In genomic region chr10:92121686-92122492, GRCh38 we compare ENCODE assay signal across 23 cellular contexts.
DNase-seq lines count a peak whose midpoint lies in the region; ATAC-seq, FAIRE-seq and TF ChIP-seq lines count a peak whose summit lies in the region.
"Had no signal": no experiment of that assay in that cellular context is flagged by ENCODE, and none has a peak within 500 bp of the region (broad histone marks: within the 10 kb centered on the region; RNA-seq: fewer than 3 reads in every experiment).

No MANE protein-coding gene starts in this region.

- peak overlapping the region; percentile 9; the same call in 1 of the 2 replicates for H3K4me3 ChIP-seq in LNCaP clone FGC (ENCODE audit: low read depth, low read length)
- no peak overlapping the region for H3K4me3 ChIP-seq in esophagus (ENCODE audit: low read depth in 1 of 2, low read length in 2 of 2)
- H3K4me3 ChIP-seq in HepG2 (replicated peaks in 1 of 3; ENCODE audit: insufficient read depth in 1 of 3, low read depth in 2 of 3, low read length in 3 of 3): peak overlapping the region in 2 of 3 experiments; percentile 38 to 49; a peak in 3 of 6 replicates
- H3K4me3 ChIP-seq in stomach smooth muscle (ENCODE audit: low read length in 2 of 2): no peak overlapping the region
- H3K4me3 ChIP-seq: GM23248, transverse colon had no signal

- no peak overlapping the region for H3K4me3 Mint-ChIP-seq in stimulated activated naive B cell treated with anti-CD40 and anti-IgM and Interleukin-4, amounts not matched to agents 10 μg/mL and 1 μg/mL and 100 μg/mL, for 72 hours
- H3K4me3 Mint-ChIP-seq: activated CD8-positive, alpha-beta T cell treated with anti-CD3 and anti-CD28 coated beads for 36 hours; endodermal cell; naive B cell had no signal

- TF ChIP-seq RAD21 in HepG2 (CRISPR knock-in tag; IDR thresholded peaks at IDR 0.05): no peak

- FAIRE-seq in HepG2 (lab: Jason Lieb, UNC): peak; percentile 94

- in situ Hi-C loops in HepG2 (cut with HindIII; ENCODE audit: extremely low pct_ligation_motif_present, low pct_unique_long_range_greater_than_20kb): no loop called here

- H3K27ac Mint-ChIP-seq in stimulated activated naive B cell treated with anti-CD40 and anti-IgM and Interleukin-4, amounts not matched to agents 10 μg/mL and 1 μg/mL and 100 μg/mL, for 72 hours: no peak overlapping the region
- H3K27ac Mint-ChIP-seq: activated CD8-positive, alpha-beta T cell treated with anti-CD3 and anti-CD28 coated beads for 36 hours; endodermal cell had no signal

- ATAC-seq in HepG2: peak; percentile 84
- no peak for ATAC-seq in GM21717 (IDR thresholded peaks at IDR 0.05; ENCODE audit: unreplicated experiment)
- ATAC-seq in stimulated activated naive B cell treated with anti-CD40 and anti-IgM and Interleukin-4, amounts not matched to agents 10 μg/mL and 1 μg/mL and 100 μg/mL, for 72 hours (replicated peaks): no peak
- no peak for ATAC-seq in omental fat pad (ENCODE audit: low FRiP score)
- ATAC-seq: activated CD4-positive, CD25-positive, alpha-beta regulatory T cell treated with anti-CD3 and anti-CD28 coated beads, Interleukin-2, amount 50 U/mL, for 24 hours; activated CD8-positive, alpha-beta T cell treated with anti-CD3 and anti-CD28 coated beads for 36 hours; stimulated activated naive CD8-positive, alpha-beta T cell treated with anti-CD3 and anti-CD28 coated beads, Interleukin-15, Interleukin-2, amounts not matched to agents 100 U/mL and 50 U/mL, for 24 hours had no signal

- TF ChIP-seq EP300 in HepG2 (IDR thresholded peaks at IDR 0.05; ENCODE audit: low read depth in 2 of 2, low read length in 2 of 2) (peak; percentile 38 to 90; a peak in 2 of 4 replicates), HepG2 (CRISPR knock-in tag; IDR thresholded peaks at IDR 0.05; ENCODE audit: borderline replicate concordance) (peak; percentile 78; the same call in 1 of the 2 replicates)

- H3K4me1 ChIP-seq in esophagus (ENCODE audit: control insufficient read depth in 2 of 2, insufficient read depth in 2 of 2, low read length in 1 of 2) (peaks cover 5 to 15% of the 10 kb centered on the region in 2 donors), HepG2 (ENCODE audit: insufficient read depth, low read length) (peaks cover 90% of the 10 kb centered on the region), stomach smooth muscle (ENCODE audit: control insufficient read depth, insufficient read depth, low read length) (peaks cover 41% of the 10 kb centered on the region)

- POLR2A ChIA-PET in HepG2 (lab: Yijun Ruan, JAX): interaction anchor here (1.0 to 1.7 kb wide), 4 partner anchors 10 to 169 kb away, joined by 3 to 10 read pairs (median 4); partner anchors contain the start of genes CPEB3 and MARCHF5

- no peaks in the 10 kb centered on the region for H3K27me3 ChIP-seq in esophagus (ENCODE audit: control insufficient read depth in 1 of 2, insufficient read depth in 2 of 2, low read length in 2 of 2)
- no peaks in the 10 kb centered on the region for H3K27me3 ChIP-seq in HepG2 (ENCODE audit: control insufficient read depth in 1 of 2, insufficient read depth in 2 of 2, low read length in 2 of 2)
- no peaks in the 10 kb centered on the region for H3K27me3 ChIP-seq in stomach smooth muscle (ENCODE audit: control insufficient read depth in 1 of 2, insufficient read depth in 2 of 2, low read length in 2 of 2)
- H3K27me3 ChIP-seq: transverse colon had no signal

- no peak for TF ChIP-seq POLR2A in HepG2 (IDR thresholded peaks at IDR 0.05; ENCODE audit: insufficient read depth in 1 of 2, low read depth in 2 of 2, low read length in 2 of 2)

- intact Hi-C loops in HepG2 (cut with micrococcal nuclease; ENCODE audit: unreplicated experiment): loop anchor here (2.0 kb wide), 1 partner anchor 169 kb away; the partner anchor contains the start of genes CPEB3 and MARCHF5

- no TSS peak for BruUV-seq in HepG2 (replicated peaks; lab: Mats Ljungman, UMichigan)

- H3K9me3 Mint-ChIP-seq in stimulated activated naive B cell treated with anti-CD40 and anti-IgM and Interleukin-4, amounts not matched to agents 10 μg/mL and 1 μg/mL and 100 μg/mL, for 72 hours: peaks cover 0 to 1% of the 10 kb centered on the region in 2 donors
- H3K9me3 Mint-ChIP-seq: activated CD8-positive, alpha-beta T cell treated with anti-CD3 and anti-CD28 coated beads for 36 hours; endodermal cell; naive B cell had no signal

- no peaks in the 10 kb centered on the region for H4K20me1 ChIP-seq in HepG2 (ENCODE audit: insufficient read depth, low read length)

- DNase-seq in LNCaP clone FGC (ENCODE audit: low read depth) (no peak), HepG2 (ENCODE audit: low spot score) (peak; percentile 92), NCI-H774 (lab: John Stamatoyannopoulos, UW) (no peak), omental fat pad (ENCODE audit: low spot score) (no peak)
- DNase-seq in stimulated activated naive B cell treated with anti-CD40 and anti-IgM and Interleukin-4, amounts not matched to agents 10 μg/mL and 1 μg/mL and 100 μg/mL, for 72 hours: no peak
- DNase-seq: activated CD8-positive, alpha-beta T cell treated with anti-CD3 and anti-CD28 coated beads for 36 hours; activated gamma-delta T cell; activated T-cell treated with anti-CD3 and anti-CD28 coated beads for 4 hours; cortex of kidney; DMS153; endodermal cell; GM23248; kidney glomerular epithelial cell; naive B cell; NCI-H1694; NCI-H2171; NCI-H510A treated with DMSO at 0.1 percent for 48 hours; stimulated activated naive CD8-positive, alpha-beta T cell treated with anti-CD3 and anti-CD28 coated beads, Interleukin-15, Interleukin-2, amounts not matched to agents 100 U/mL and 50 U/mL, for 24 hours; transverse colon had no signal

- peaks cover 3 to 10% of the 10 kb centered on the region in 2 donors for H3K36me3 Mint-ChIP-seq in stimulated activated naive B cell treated with anti-CD40 and anti-IgM and Interleukin-4, amounts not matched to agents 10 μg/mL and 1 μg/mL and 100 μg/mL, for 72 hours

- H3K79me2 ChIP-seq in HepG2 (ENCODE audit: insufficient read depth, low read length): no peaks in the 10 kb centered on the region

- TF ChIP-seq CTCF in LNCaP clone FGC (IDR thresholded peaks at IDR 0.05; ENCODE audit: control insufficient read depth, extremely low read depth, insufficient read depth) (no peak), HepG2 (CRISPR knock-in tag; IDR thresholded peaks at IDR 0.05) (no peak), omental fat pad (IDR thresholded peaks at IDR 0.05) (no peak)

- H3K27ac ChIP-seq in esophagus (ENCODE audit: low read depth in 2 of 2, low read length in 1 of 2) (peak overlapping the region; percentile 3 to 48), HepG2 (ENCODE audit: extremely low read length, insufficient read depth, low read length) (peak overlapping the region; percentile 92), stomach smooth muscle (ENCODE audit: low read length) (peak overlapping the region; percentile 11)
- H3K27ac ChIP-seq: GM23248 had no signal

- H3K9ac ChIP-seq in HepG2 (ENCODE audit: insufficient read depth, low read depth, low read length): peak overlapping the region; percentile 53; the same call in 1 of the 2 replicates
- no peak overlapping the region for H3K9ac ChIP-seq in stomach smooth muscle (ENCODE audit: low read length in 2 of 2)
- H3K9ac ChIP-seq: GM23248 had no signal

- H2AFZ ChIP-seq in HepG2 (ENCODE audit: low read length): no peak overlapping the region
- H2AFZ ChIP-seq: GM23248 had no signal

- peaks cover 15 to 19% of the 10 kb centered on the region in 2 donors for H3K4me1 Mint-ChIP-seq in stimulated activated naive B cell treated with anti-CD40 and anti-IgM and Interleukin-4, amounts not matched to agents 10 μg/mL and 1 μg/mL and 100 μg/mL, for 72 hours

- H3K36me3 ChIP-seq in esophagus (ENCODE audit: control insufficient read depth in 2 of 2, insufficient read depth in 2 of 2, low read length in 1 of 2): no peaks in the 10 kb centered on the region
- no peaks in the 10 kb centered on the region for H3K36me3 ChIP-seq in HepG2 (replicated peaks in 1 of 2; ENCODE audit: control insufficient read depth in 1 of 2, insufficient read depth in 2 of 2, low read length in 2 of 2)
- no peaks in the 10 kb centered on the region for H3K36me3 ChIP-seq in stomach smooth muscle (ENCODE audit: control insufficient read depth in 2 of 2, insufficient read depth in 2 of 2, low read length in 2 of 2)
- H3K36me3 ChIP-seq: transverse colon had no signal

- peak overlapping the region; percentile 77 for H3K4me2 ChIP-seq in HepG2 (ENCODE audit: low read depth, low read length)

- 58 to 61% methylated on average over 3 of the region's 3 CpGs for WGBS in esophagus, 2 donors
- 0% methylated on average over 3 of the region's 3 CpGs for WGBS in HepG2 (ENCODE audit: low lambda C conversion rate)

- CTCF ChIA-PET in HepG2 (lab: Yijun Ruan, JAX; ENCODE audit: low intra/inter-chr PET ratio, low total read pairs): no interaction called here

- H3K9me3 ChIP-seq in esophagus (ENCODE audit: control insufficient read depth in 2 of 2, insufficient read depth in 1 of 2, low read depth in 1 of 2, low read length in 1 of 2) (no peaks in the 10 kb centered on the region), HepG2 (ENCODE audit: low read length) (no peaks in the 10 kb centered on the region), stomach smooth muscle (ENCODE audit: control insufficient read depth in 2 of 2, low read length in 2 of 2) (no peaks in the 10 kb centered on the region)
- H3K9me3 ChIP-seq: transverse colon had no signal

- H3K27me3 Mint-ChIP-seq in stimulated activated naive B cell treated with anti-CD40 and anti-IgM and Interleukin-4, amounts not matched to agents 10 μg/mL and 1 μg/mL and 100 μg/mL, for 72 hours: no peaks in the 10 kb centered on the region
- H3K27me3 Mint-ChIP-seq: activated CD8-positive, alpha-beta T cell treated with anti-CD3 and anti-CD28 coated beads for 36 hours; naive B cell had no signal

TF ChIP-seq in HepG2, 621 proteins besides CTCF, POLR2A, EP300 and RAD21 (continues in another document):
- TF ChIP-seq BCLAF1 (IDR thresholded peaks at IDR 0.05) (no peak), ZNF547 (CRISPR knock-in tag; IDR thresholded peaks at IDR 0.05) (no peak)

Comparison
In these comparisons a context has a peak if more than half of its experiments do, and no peak if none do; other contexts are left out.
1. H3K4me3 ChIP-seq: peak in LNCaP clone FGC (single experiment) and HepG2 (2 of 3); none in esophagus (0 of 2) and stomach smooth muscle (0 of 2).
2. H3K27ac ChIP-seq: peak in every context shown above with its lines; median percentile 92 in HepG2; 26 in esophagus; 11 in stomach smooth muscle.